Comparison of ENCODE assay signal across 8 cellular contexts in the genomic region with DNA sequence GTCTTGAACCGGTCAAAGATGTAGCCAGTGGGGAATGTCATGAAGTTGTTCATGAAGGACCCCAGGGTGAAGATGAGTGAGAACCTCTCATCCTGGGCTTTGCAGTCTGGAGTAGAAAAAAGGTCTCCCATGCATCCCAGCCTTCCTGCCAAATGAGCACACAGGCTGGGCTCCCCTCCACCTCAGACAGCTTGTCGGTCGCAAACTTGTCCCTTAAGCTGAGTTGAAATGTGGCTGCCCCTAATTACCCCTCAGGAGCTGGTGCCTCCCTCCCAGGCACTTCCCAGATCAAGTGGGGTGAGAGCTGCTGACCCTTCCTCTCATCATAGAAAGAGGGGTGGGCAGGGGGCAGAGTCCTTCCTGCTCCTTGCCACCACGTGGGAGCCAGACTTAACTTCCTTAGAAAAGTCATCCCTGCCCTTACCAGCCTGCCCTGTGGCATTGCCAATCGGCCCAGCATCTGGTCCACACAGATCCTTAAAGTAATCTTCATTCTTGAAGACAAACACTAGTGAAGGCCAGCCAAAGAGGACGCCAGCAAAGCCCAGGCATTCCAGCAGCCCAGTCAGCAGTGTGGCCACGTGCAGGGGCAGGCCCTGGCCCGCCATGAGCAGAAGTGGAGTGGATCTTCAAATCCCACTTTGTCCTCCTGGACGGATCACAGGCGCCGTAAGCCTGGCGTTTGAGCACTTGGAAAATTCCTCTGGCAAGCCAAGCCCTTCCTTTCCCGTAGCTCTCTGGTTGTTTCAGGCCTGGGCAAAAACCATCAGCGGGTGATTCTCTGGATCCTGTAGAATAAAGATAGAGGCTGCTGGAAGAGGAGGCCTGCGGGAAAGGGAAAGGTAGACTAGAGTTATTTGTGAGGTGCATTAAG. TPM values are rescaled to one million over a fixed set of nuclear protein-coding genes. Genes with fewer than 3 reads are reported as not detected.
A peak's percentile ranks its signal among the peaks of the same experiment; 100 is the strongest.
DNase-seq lines count a peak whose midpoint lies in the region; ATAC-seq, FAIRE-seq and TF ChIP-seq lines count a peak whose summit lies in the region.

No MANE protein-coding gene starts in this region.

- peak overlapping the region; percentile 77 to 97 (median 94) for H3K27ac Mint-ChIP-seq in CD4-positive, alpha-beta memory T cell

- no peaks in the 10 kb centered on the region for H4K20me1 ChIP-seq in H1 (replicated peaks in 1 of 2; ENCODE audit: control insufficient read depth in 1 of 2, insufficient read depth in 2 of 2, low read length in 2 of 2)

- no peaks in the 10 kb centered on the region for H3K9me3 ChIP-seq in CD4-positive, alpha-beta memory T cell (ENCODE audit: control insufficient read depth in 1 of 2, low read length in 2 of 2)
- H3K9me3 ChIP-seq in SK-N-MC (ENCODE audit: low read depth, low read length) (no peaks in the 10 kb centered on the region), H1 (ENCODE audit: insufficient read depth in 2 of 2, low read depth in 1 of 2, low read length in 1 of 2) (no peaks in the 10 kb centered on the region), muscle layer of duodenum (ENCODE audit: control insufficient read depth in 1 of 2, low read length in 2 of 2) (no peaks in the 10 kb centered on the region)

- H3K4me1 ChIP-seq in CD4-positive, alpha-beta memory T cell (ENCODE audit: insufficient read depth, low read length): peaks cover 34% of the 10 kb centered on the region
- peaks cover 0 to 19% (median 13%) of the 10 kb centered on the region in 4 experiments; a peak in 6 of 7 replicates for H3K4me1 ChIP-seq in H1 (replicated peaks in 1 of 4; ENCODE audit: control insufficient read depth in 3 of 4, insufficient read depth in 4 of 4, low read length in 3 of 4)
- peaks cover 8 to 21% of the 10 kb centered on the region in 2 donors for H3K4me1 ChIP-seq in muscle layer of duodenum (ENCODE audit: control insufficient read depth in 1 of 2, insufficient read depth in 2 of 2, low read length in 2 of 2)

- peak overlapping the region; percentile 43; the same call in 1 of the 2 replicates for H2BK12ac ChIP-seq in H1 (ENCODE audit: low read depth, low read length)

- peak overlapping the region; percentile 71 to 84 for H3K4me2 ChIP-seq in H1 (ENCODE audit: insufficient read depth in 1 of 2, low read depth in 2 of 2, low read length in 2 of 2)

- peak overlapping the region; percentile 54 for H3K27ac ChIP-seq in CD4-positive, alpha-beta memory T cell (ENCODE audit: low read depth, low read length)
- H3K27ac ChIP-seq in SK-N-MC (no peak overlapping the region), H1 (ENCODE audit: low read depth, low read length) (no peak overlapping the region), muscle layer of duodenum (ENCODE audit: low read length) (peak overlapping the region; percentile 94)

- peaks cover 10 to 22% of the 10 kb centered on the region in 2 donors for H3K36me3 Mint-ChIP-seq in CD4-positive, alpha-beta memory T cell

- H3K14ac ChIP-seq in H1 (ENCODE audit: insufficient read length): no peak overlapping the region

- H2BK120ac ChIP-seq in H1 (replicated peaks; ENCODE audit: low read depth, low read length): no peak overlapping the region

- H2AK5ac ChIP-seq in H1 (ENCODE audit: low read depth, low read length): no peak overlapping the region

- no peak overlapping the region for H3K23ac ChIP-seq in H1 (ENCODE audit: insufficient read length)

- H3K18ac ChIP-seq in H1 (ENCODE audit: extremely low read depth, low read length): 0 out of 2 replicates have a peak overlapping the region, but pooled peaks have one; percentile 39

- H3K9me3 Mint-ChIP-seq in CD4-positive, alpha-beta memory T cell: no peaks in the 10 kb centered on the region

- no peak for TF ChIP-seq POLR2A in H1 (IDR thresholded peaks at IDR 0.05; ENCODE audit: control extremely low read depth in 1 of 2, low read depth in 2 of 2, low read length in 2 of 2)

- no peak for FAIRE-seq in H1 (lab: Jason Lieb, UNC)

- POLR2A ChIA-PET in CD4-positive, alpha-beta memory T cell (lab: Charles Lee; ENCODE audit: partially characterized antibody): interaction anchor here (0.8 to 4.1 kb wide), 11 partner anchors 10 to 316 kb away, joined by 3 to 13 read pairs (median 4); a partner anchor contains a TSS
- POLR2A ChIA-PET in H1 (lab: Charles Lee; ENCODE audit: partially characterized antibody): interaction anchor here (1.0 to 1.3 kb wide), 3 partner anchors 10 to 58 kb away, joined by 3 to 5 read pairs (median 4); no protein-coding TSS in a partner anchor

- no peak for ATAC-seq in GM19467 (IDR thresholded peaks at IDR 0.05; ENCODE audit: unreplicated experiment)

- no peak overlapping the region for H2BK5ac ChIP-seq in H1 (ENCODE audit: low read depth, low read length)

- no peak overlapping the region for H3K56ac ChIP-seq in H1 (replicated peaks; ENCODE audit: insufficient read length, low read depth, low read length)

- no peaks in the 10 kb centered on the region; the same call in 1 of the 2 replicates for H3K23me2 ChIP-seq in H1 (ENCODE audit: low read depth, low read length)

- peaks cover 4% of the 10 kb centered on the region for H3K36me3 ChIP-seq in CD4-positive, alpha-beta memory T cell (ENCODE audit: insufficient read depth, low read length)
- H3K36me3 ChIP-seq in SK-N-MC (ENCODE audit: insufficient read depth, low read length) (no peaks in the 10 kb centered on the region), H1 (ENCODE audit: control insufficient read depth in 2 of 4, insufficient read depth in 4 of 4, low read length in 3 of 4) (peaks cover 0 to 16% (median 2%) of the 10 kb centered on the region in 4 experiments; a peak in 2 of 8 replicates), muscle layer of duodenum (ENCODE audit: control insufficient read depth in 1 of 2, insufficient read depth in 2 of 2, low read length in 2 of 2) (peaks cover 4 to 10% of the 10 kb centered on the region in 2 donors)

- H4K5ac ChIP-seq in H1 (ENCODE audit: insufficient read length, low read depth, low read length): no peak overlapping the region

- H3K4me3 Mint-ChIP-seq in CD4-positive, alpha-beta memory T cell: peak overlapping the region; percentile 83 to 93 (median 88)

- H4K91ac ChIP-seq in H1 (replicated peaks; ENCODE audit: insufficient read length, low read length): peak overlapping the region; percentile 39

- TF ChIP-seq EP300 in H1 (IDR thresholded peaks at IDR 0.05; ENCODE audit: borderline replicate concordance in 1 of 2, low read depth in 2 of 2, low read length in 2 of 2): no peak

- H3K9ac ChIP-seq in SK-N-MC (ENCODE audit: insufficient read length) (no peak overlapping the region), H1 (replicated peaks in 1 of 4; ENCODE audit: extremely low read depth in 1 of 4, low read depth in 3 of 4, low read length in 3 of 4) (no peak overlapping the region; a peak in 1 of 7 replicates)

- no peak for TF ChIP-seq RAD21 in H1 (IDR thresholded peaks at IDR 0.05 in 1 of 2, conservative IDR thresholded peaks at IDR 0.05 in 1 of 2; ENCODE audit: low read depth in 2 of 2, low read length in 2 of 2)

- no peak overlapping the region for H3K4ac ChIP-seq in H1 (replicated peaks; ENCODE audit: insufficient read length, low read depth, low read length)

- CTCF ChIA-PET in CD4-positive, alpha-beta memory T cell (lab: Charles Lee; ENCODE audit: partially characterized antibody): interaction anchor here (1.0 to 5.9 kb wide), 5 partner anchors 32 to 375 kb away, joined by 3 to 56 read pairs (median 5); no protein-coding TSS in a partner anchor
- CTCF ChIA-PET in H1 (lab: Charles Lee; ENCODE audit: partially characterized antibody): interaction anchor here (0.7 to 10.1 kb wide), 7 partner anchors 8 to 102 kb away, joined by 3 to 68 read pairs (median 3); a partner anchor contains a TSS

- H3K79me1 ChIP-seq in H1 (ENCODE audit: low read depth, low read length): peaks cover 4% of the 10 kb centered on the region; the same call in 1 of the 2 replicates

- peak overlapping the region; percentile 27; the same call in 1 of the 2 replicates for H2BK20ac ChIP-seq in H1 (ENCODE audit: low read length)

- WGBS in H1 (ENCODE audit: extremely low coverage in 1 of 2, insufficient coverage in 1 of 2, insufficient read length in 1 of 2, insufficient replicate concordance in 2 of 2, low coverage in 1 of 2, low lambda C conversion rate in 2 of 2, missing lambda C conversion rate in 1 of 2), 2 experiments: 82% methylated on average over 15 of the region's 15 CpGs; no CpG with 5 or more reads in 1 of the 2 experiments

- no peak overlapping the region for H2AFZ ChIP-seq in H1 (ENCODE audit: low read length)

- no peaks in the 10 kb centered on the region for H3K79me2 ChIP-seq in H1 (ENCODE audit: control insufficient read depth in 1 of 2, insufficient read depth in 2 of 2, low read length in 2 of 2)

- H4K8ac ChIP-seq in H1 (ENCODE audit: extremely low read depth, insufficient read depth, low read length): no peak overlapping the region; the same call in 1 of the 2 replicates

- no peaks in the 10 kb centered on the region for H3K27me3 ChIP-seq in CD4-positive, alpha-beta memory T cell (ENCODE audit: insufficient read depth, low read length)
- H3K27me3 ChIP-seq in H1 (replicated peaks in 1 of 4; ENCODE audit: control insufficient read depth in 3 of 4, extremely low read depth in 1 of 4, insufficient read depth in 3 of 4, low read length in 3 of 4) (peaks cover 0 to 11% (median 3%) of the 10 kb centered on the region in 4 experiments; a peak in 5 of 7 replicates), muscle layer of duodenum (ENCODE audit: low read depth, low read length) (no peaks in the 10 kb centered on the region)

- H3K4me3 ChIP-seq in CD4-positive, alpha-beta memory T cell (ENCODE audit: low read length in 2 of 2): peak overlapping the region; percentile 32 to 58
- H3K4me3 ChIP-seq in SK-N-MC: peak overlapping the region; percentile 31; the same call in 1 of the 2 replicates
- H3K4me3 ChIP-seq in H1 (ENCODE audit: extremely low read depth in 1 of 4, insufficient read depth in 2 of 4, low read depth in 3 of 4, low read length in 4 of 4): peak overlapping the region in 2 of 4 experiments; percentile 53 to 64; a peak in 4 of 8 replicates
- H3K4me3 ChIP-seq in muscle layer of duodenum (ENCODE audit: low read depth in 1 of 2, low read length in 2 of 2): peak overlapping the region; percentile 60

- H2BK15ac ChIP-seq in H1 (ENCODE audit: low read length): 0 out of 2 replicates have a peak overlapping the region, but pooled peaks have one; percentile 34

- intact Hi-C loops in CD4-positive, alpha-beta memory T cell (cut with micrococcal nuclease): loop anchor here (1.0 to 5.0 kb wide), 5 partner anchors 31 to 1153 kb away; a partner anchor contains a TSS

- TF ChIP-seq CTCF in H1 (IDR thresholded peaks at IDR 0.05; ENCODE audit: control extremely low read depth in 1 of 3, insufficient read depth in 1 of 3, low read depth in 1 of 3, low read length in 3 of 3) (no peak), GM20000 (IDR thresholded peaks at IDR 0.05; ENCODE audit: extremely low read depth, missing control alignments) (no peak)

- peaks cover 33 to 56% (median 40%) of the 10 kb centered on the region in 4 donors for H3K4me1 Mint-ChIP-seq in CD4-positive, alpha-beta memory T cell

- H3K27me3 Mint-ChIP-seq in CD4-positive, alpha-beta memory T cell: no peaks in the 10 kb centered on the region

- DNase-seq in CD4-positive, alpha-beta memory T cell: no peak
- no peak for DNase-seq in SK-N-MC (ENCODE audit: low read depth, low spot score)
- no peak for DNase-seq in H1 (ENCODE audit: low read depth in 1 of 2, low spot score in 2 of 2)
- DNase-seq in DMS 273 (lab: John Stamatoyannopoulos, UW; ENCODE audit: unreplicated experiment): no peak
- DNase-seq in GM20000 (ENCODE audit: low spot score): no peak
- DNase-seq in NCI-H2107 treated with DMSO at 0.1 percent for 48 hours (lab: John Stamatoyannopoulos, UW; ENCODE audit: unreplicated experiment): no peak

RNA-seq across cellular contexts. Expression of a gene that starts 1.1 kb away (rescaled TPM):
- 10 to 100 TPM; 15.1 to 15.6 TPM for total RNA-seq in CD4-positive, alpha-beta memory T cell
- polyA plus RNA-seq in CD4-positive, alpha-beta memory T cell: 10 to 100 TPM; 17.7 to 18.5 TPM
- total RNA-seq in H1 (2021; fragmentation: NEBNext Ultra II Directional; extraction: Animal tissue kit (Norgen Biotek cat#: 25700)): 31.8 and 32.5 TPM in 2 replicates
- 61.1 and 67.8 TPM in 2 replicates for polyA plus RNA-seq in H1 (2011; rRNA removed)
- polyA plus RNA-seq in H1 (2011; cell fraction: cytosol; rRNA removed): 38.7 TPM
- polyA plus RNA-seq in H1 (2011; cell fraction: nucleus; rRNA removed): 34.0 TPM
- polyA plus RNA-seq in H1 (2012, experiment 1 of 2): 26.9 to 34.2 TPM (median 30.5 TPM) in 4 replicates
- polyA plus RNA-seq in H1 (2012, experiment 2 of 2): 26.5 TPM
- 40.8 TPM for polyA plus RNA-seq in H1 (2013, experiment 1 of 2)
- 41.0 TPM for polyA plus RNA-seq in H1 (2013, experiment 2 of 2)
- polyA minus RNA-seq in H1 (2011; rRNA and poly(A)+ RNA removed): 56.9 and 59.9 TPM in 2 replicates
- polyA minus RNA-seq in H1 (2011; cell fraction: cytosol; rRNA and poly(A)+ RNA removed): 17.5 TPM
- 26.8 TPM for polyA minus RNA-seq in H1 (2011; cell fraction: nucleus; rRNA and poly(A)+ RNA removed)

RNA-seq across cellular contexts. Expression of a gene that starts 34.5 kb away (rescaled TPM):
- total RNA-seq in CD4-positive, alpha-beta memory T cell: under 1 TPM in 1 of 2 experiments, not detected in 1; 0.17 TPM
- polyA plus RNA-seq in CD4-positive, alpha-beta memory T cell: under 1 TPM in 1 of 2 donors, not detected in 1; 0.40 TPM
- 23.7 and 24.4 TPM in 2 replicates for total RNA-seq in H1 (2021; fragmentation: NEBNext Ultra II Directional; extraction: Animal tissue kit (Norgen Biotek cat#: 25700))
- 11.4 and 17.3 TPM in 2 replicates for polyA plus RNA-seq in H1 (2011; rRNA removed)
- polyA plus RNA-seq in H1 (2011; cell fraction: cytosol; rRNA removed): 4.4 TPM
- polyA plus RNA-seq in H1 (2011; cell fraction: nucleus; rRNA removed): 11.2 TPM
- 13.1 to 33.1 TPM (median 28.5 TPM) in 4 replicates for polyA plus RNA-seq in H1 (2012, experiment 1 of 2)
- 15.1 TPM for polyA plus RNA-seq in H1 (2012, experiment 2 of 2)
- 25.6 TPM for polyA plus RNA-seq in H1 (2013, experiment 1 of 2)
- 28.8 TPM for polyA plus RNA-seq in H1 (2013, experiment 2 of 2)
- polyA minus RNA-seq in H1 (2011; rRNA and poly(A)+ RNA removed): 3.2 and 3.9 TPM in 2 replicates
- polyA minus RNA-seq in H1 (2011; cell fraction: cytosol; rRNA and poly(A)+ RNA removed): 16.0 TPM
- polyA minus RNA-seq in H1 (2011; cell fraction: nucleus; rRNA and poly(A)+ RNA removed): 12.4 TPM

RNA-seq across cellular contexts. Expression of a gene that starts 35.4 kb away (rescaled TPM):
- under 1 TPM in 1 of 2 experiments, not detected in 1; 0.25 TPM for total RNA-seq in CD4-positive, alpha-beta memory T cell
- not detected for polyA plus RNA-seq in CD4-positive, alpha-beta memory T cell
- not detected in 2 replicates for total RNA-seq in H1 (2021; fragmentation: NEBNext Ultra II Directional; extraction: Animal tissue kit (Norgen Biotek cat#: 25700))
- 0.32 and 0.61 TPM in 2 replicates for polyA plus RNA-seq in H1 (2011; rRNA removed)
- polyA plus RNA-seq in H1 (2011; cell fraction: cytosol; rRNA removed): 0.21 TPM
- polyA plus RNA-seq in H1 (2011; cell fraction: nucleus; rRNA removed): 0.37 TPM
- not detected in 4 replicates for polyA plus RNA-seq in H1 (2012, experiment 1 of 2)
- polyA plus RNA-seq in H1 (2012, experiment 2 of 2): not detected
- polyA plus RNA-seq in H1 (2013, experiment 1 of 2): 0.22 TPM
- polyA plus RNA-seq in H1 (2013, experiment 2 of 2): 0.29 TPM
- polyA minus RNA-seq in H1 (2011; rRNA and poly(A)+ RNA removed): not detected in 2 replicates
- not detected for polyA minus RNA-seq in H1 (2011; cell fraction: cytosol; rRNA and poly(A)+ RNA removed)
- polyA minus RNA-seq in H1 (2011; cell fraction: nucleus; rRNA and poly(A)+ RNA removed): not detected

RNA-seq across cellular contexts. Expression of a gene that starts 44.9 kb away (rescaled TPM):
- not detected for total RNA-seq in CD4-positive, alpha-beta memory T cell
- not detected for polyA plus RNA-seq in CD4-positive, alpha-beta memory T cell
- total RNA-seq in H1 (2021; fragmentation: NEBNext Ultra II Directional; extraction: Animal tissue kit (Norgen Biotek cat#: 25700)): not detected in 2 replicates
- polyA plus RNA-seq in H1 (2011; rRNA removed): not detected in 2 replicates
- polyA plus RNA-seq in H1 (2011; cell fraction: cytosol; rRNA removed): not detected
- polyA plus RNA-seq in H1 (2011; cell fraction: nucleus; rRNA removed): not detected
- not detected in 4 replicates for polyA plus RNA-seq in H1 (2012, experiment 1 of 2)
- not detected for polyA plus RNA-seq in H1 (2012, experiment 2 of 2)
- not detected for polyA plus RNA-seq in H1 (2013, experiment 1 of 2)
- not detected for polyA plus RNA-seq in H1 (2013, experiment 2 of 2)
- not detected in 2 replicates for polyA minus RNA-seq in H1 (2011; rRNA and poly(A)+ RNA removed)
- polyA minus RNA-seq in H1 (2011; cell fraction: cytosol; rRNA and poly(A)+ RNA removed): not detected
- not detected for polyA minus RNA-seq in H1 (2011; cell fraction: nucleus; rRNA and poly(A)+ RNA removed)

Comparison
In these comparisons a context has a peak if more than half of its experiments do, and no peak if none do; other contexts are left out.
1. H3K27ac ChIP-seq: peak in CD4-positive, alpha-beta memory T cell (single experiment) and muscle layer of duodenum (single experiment); none in SK-N-MC (single experiment) and H1 (single experiment).
2. RNA of a gene that starts 34.5 kb away (total RNA-seq): 23.7 to 24.4 TPM in H1; 0.17 TPM in CD4-positive, alpha-beta memory T cell; every median in the first group is over 10 times any median in the second.